8 cellular contexts compared by ENCODE assay signal in the genomic region with DNA sequence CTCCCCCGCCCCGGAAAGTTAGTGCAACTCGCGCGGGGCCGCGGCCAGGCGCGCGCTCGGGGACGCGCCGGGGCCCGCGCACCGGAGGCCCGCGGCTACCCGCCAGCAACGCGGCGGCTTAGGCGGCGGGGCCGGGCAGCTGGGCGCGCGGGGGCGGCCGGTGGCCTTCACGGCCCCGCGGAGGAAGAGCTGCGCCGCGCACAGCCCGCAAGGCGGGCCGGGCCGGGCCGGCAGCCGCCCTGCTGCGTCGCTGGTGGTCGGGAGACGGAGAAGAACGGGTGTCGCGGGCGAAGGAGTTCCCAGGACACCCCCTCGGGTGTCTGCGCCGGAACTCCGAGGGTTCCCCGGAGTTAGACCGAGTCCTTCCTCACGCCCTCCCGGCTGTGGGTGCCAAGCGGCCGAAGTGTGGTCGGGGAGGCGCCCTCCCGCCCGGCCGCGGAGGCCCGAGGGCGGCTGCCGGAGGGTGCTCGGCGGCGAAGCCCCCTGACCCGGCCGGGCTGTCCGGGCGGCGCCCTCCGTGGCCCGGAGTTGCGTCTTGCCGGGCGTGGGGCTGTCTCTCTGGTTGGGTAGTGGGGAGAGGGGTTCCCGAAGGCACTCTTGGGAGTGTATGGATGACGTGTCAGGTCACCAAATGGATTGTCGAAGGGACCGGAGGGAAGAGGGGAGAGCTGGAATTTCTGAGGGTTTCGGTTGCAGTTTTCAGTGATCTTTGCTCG. TPM values are rescaled to one million over a fixed set of nuclear protein-coding genes. Genes with fewer than 3 reads are reported as not detected.
A peak's percentile ranks its signal among the peaks of the same experiment; 100 is the strongest.
DNase-seq lines count a peak whose midpoint lies in the region; ATAC-seq, FAIRE-seq and TF ChIP-seq lines count a peak whose summit lies in the region.

No MANE protein-coding gene starts in this region.

- H4K20me1 ChIP-seq in KMS-11 (ENCODE audit: insufficient read depth) (no peaks in the 10 kb centered on the region), GM12878 (ENCODE audit: control insufficient read depth, insufficient read depth) (no peaks in the 10 kb centered on the region), hepatocyte (ENCODE audit: insufficient read depth, poor library complexity, severe bottlenecking) (peaks cover 3% of the 10 kb centered on the region)

- BruUV-seq in GM12878 (replicated peaks; lab: Mats Ljungman, UMichigan): no TSS peak

- peak; percentile 62 for TF ChIP-seq POLR2A in GM12878 (IDR thresholded peaks at IDR 0.05; ENCODE audit: low read depth, low read length)

- in situ Hi-C loops in GM12878 (cut with MboI): no loop called here

- H3K79me2 ChIP-seq in KMS-11 (ENCODE audit: insufficient read depth, low read depth) (peaks cover 5% of the 10 kb centered on the region; the same call in 1 of the 2 replicates), GM12878 (ENCODE audit: control insufficient read depth, insufficient read depth, low read length) (peaks cover 57% of the 10 kb centered on the region), hepatocyte (peaks cover 45% of the 10 kb centered on the region)

- H3K27me3 ChIP-seq in KMS-11 (ENCODE audit: insufficient read depth, low read depth) (no peaks in the 10 kb centered on the region), GM12878 (replicated peaks in 1 of 2; ENCODE audit: control insufficient read depth in 2 of 2, insufficient read depth in 2 of 2, low read length in 1 of 2) (no peaks in the 10 kb centered on the region), hepatocyte (no peaks in the 10 kb centered on the region), rectal smooth muscle tissue (ENCODE audit: control insufficient read depth, insufficient read depth, low read length) (no peaks in the 10 kb centered on the region)

- H2AFZ ChIP-seq in KMS-11 (ENCODE audit: low read depth) (peak overlapping the region; percentile 100), GM12878 (ENCODE audit: control insufficient read depth, low read depth, low read length) (peak overlapping the region; percentile 95), hepatocyte (peak overlapping the region; percentile 97)

- TF ChIP-seq RAD21 in GM12878 (IDR thresholded peaks at IDR 0.05; ENCODE audit: insufficient read depth, low read depth, low read length): no peak

- peak in 1 of 2 experiments; percentile 19; a peak in 1 of 4 replicates for TF ChIP-seq EP300 in GM12878 (IDR thresholded peaks at IDR 0.05; ENCODE audit: borderline replicate concordance in 1 of 2, control insufficient read depth in 1 of 2, low read depth in 2 of 2, low read length in 2 of 2)

- peak; percentile 33 for ATAC-seq in GM21717 (IDR thresholded peaks at IDR 0.05; ENCODE audit: unreplicated experiment)
- ATAC-seq in GM12878: peak; percentile 21

- H3K4me1 ChIP-seq in KMS-11 (ENCODE audit: low read depth, poor library complexity, severe bottlenecking) (peaks cover 49% of the 10 kb centered on the region), GM12878 (ENCODE audit: control insufficient read depth, insufficient read depth, low read length) (peaks cover 22% of the 10 kb centered on the region), hepatocyte (ENCODE audit: insufficient read depth) (peaks cover 27% of the 10 kb centered on the region), rectal smooth muscle tissue (ENCODE audit: control insufficient read depth, insufficient read depth, low read length) (peaks cover 14% of the 10 kb centered on the region)

- no peaks in the 10 kb centered on the region for H3K9me2 ChIP-seq in hepatocyte (replicated peaks; ENCODE audit: insufficient read depth)

- no peak for FAIRE-seq in GM12878 (lab: Jason Lieb, UNC)

- SMC1A ChIA-PET in GM12878 (lab: Charles Lee; ENCODE audit: uncharacterized antibody, unreplicated experiment): interaction anchor here (0.8 to 2.4 kb wide), 16 partner anchors 16 to 173 kb away, joined by 3 to 16 read pairs (median 4); no protein-coding TSS in a partner anchor

- no peaks in the 10 kb centered on the region for H3K9me3 ChIP-seq in GM12878 (replicated peaks; ENCODE audit: control insufficient read depth, insufficient read depth, low read length)
- H3K9me3 ChIP-seq in hepatocyte (ENCODE audit: low read depth): no peaks in the 10 kb centered on the region

- H3K36me3 ChIP-seq in KMS-11 (ENCODE audit: insufficient read depth) (no peaks in the 10 kb centered on the region), GM12878 (ENCODE audit: control insufficient read depth in 2 of 2, insufficient read depth in 2 of 2, low read length in 1 of 2) (no peaks in the 10 kb centered on the region), hepatocyte (replicated peaks; ENCODE audit: insufficient read depth, low read depth) (no peaks in the 10 kb centered on the region), rectal smooth muscle tissue (ENCODE audit: control insufficient read depth, insufficient read depth, low read length) (no peaks in the 10 kb centered on the region)

- RAD21 ChIA-PET in GM12878 (lab: Charles Lee; ENCODE audit: unreplicated experiment): interaction anchor here (0.9 to 2.2 kb wide), 14 partner anchors 18 to 480 kb away, joined by 3 to 18 read pairs (median 4); no protein-coding TSS in a partner anchor

- H3K9ac ChIP-seq in KMS-11 (peak overlapping the region; percentile 92), GM12878 (ENCODE audit: control insufficient read depth, insufficient read depth, low read length) (peak overlapping the region; percentile 98), rectal smooth muscle tissue (ENCODE audit: low read length) (peak overlapping the region; percentile 96)

- under 1% methylated on average over 79 of the region's 89 CpGs for WGBS in GM12878 (ENCODE audit: insufficient coverage, insufficient replicate concordance, low lambda C conversion rate, missing lambda C conversion rate)
- under 1% methylated on average over 46 of the region's 89 CpGs for WGBS in hepatocyte (ENCODE audit: low lambda C conversion rate, missing lambda C conversion rate)

- CTCF ChIA-PET in GM12878 (lab: Yijun Ruan, JAX): interaction anchor here (1.0 to 2.3 kb wide), 9 partner anchors 16 to 173 kb away, joined by 3 to 16 read pairs (median 5); no protein-coding TSS in a partner anchor

- H3K4me3 ChIP-seq in KMS-11 (IDR thresholded peaks at IDR 0.05; ENCODE audit: insufficient read depth, low read depth, low read length) (no peak overlapping the region), GM12878 (peak overlapping the region; percentile 79), hepatocyte (peak overlapping the region; percentile 94), rectal smooth muscle tissue (ENCODE audit: low read length) (peak overlapping the region; percentile 91)

- H3K4me2 ChIP-seq in KMS-11: peak overlapping the region; percentile 67
- H3K4me2 ChIP-seq in GM12878 (ENCODE audit: control insufficient read depth, insufficient read depth): peak overlapping the region; percentile 83
- H3K4me2 ChIP-seq in hepatocyte: peak overlapping the region; percentile 96

- H3K27ac ChIP-seq in KMS-11 (peak overlapping the region; percentile 89), GM12878 (ENCODE audit: control insufficient read depth, insufficient read depth) (peak overlapping the region; percentile 98), hepatocyte (peak overlapping the region; percentile 100), rectal smooth muscle tissue (ENCODE audit: low read depth, low read length) (peak overlapping the region; percentile 97)

- intact Hi-C loops in GM12878 (cut with micrococcal nuclease; ENCODE audit: unreplicated experiment): loop anchor here (2.0 kb wide), 3 partner anchors 17 to 31 kb away; no protein-coding TSS in a partner anchor

- DNase-seq in GM03348 (ENCODE audit: low spot score) (peak; percentile 90), SK-N-DZ (ENCODE audit: low spot score) (peak; percentile 64), GM12878 (ENCODE audit: low read depth, low spot score) (no peak), hepatocyte (ENCODE audit: low spot score) (peak; percentile 89), middle frontal gyrus (ENCODE audit: extremely low spot score, low spot score) (no peak)

- TF ChIP-seq CTCF in KMS-11 (conservative IDR thresholded peaks at IDR 0.05; ENCODE audit: low read depth, low read length): no peak
- no peak for TF ChIP-seq CTCF in GM12878 (IDR thresholded peaks at IDR 0.05 in 2 of 3, conservative IDR thresholded peaks at IDR 0.05 in 1 of 3; ENCODE audit: control insufficient read depth in 2 of 3, extremely low read depth in 1 of 3, insufficient read depth in 1 of 3, low read depth in 3 of 3, low read length in 3 of 3)
- TF ChIP-seq CTCF in hepatocyte (IDR thresholded peaks at IDR 0.05; ENCODE audit: poor library complexity): no peak

- POLR2A ChIA-PET in GM12878 (lab: Charles Lee): interaction anchor here (1.0 to 2.4 kb wide), 8 partner anchors 10 to 173 kb away, joined by 3 to 16 read pairs (median 4); no protein-coding TSS in a partner anchor

TF ChIP-seq in GM12878, 131 proteins besides CTCF, POLR2A, EP300 and RAD21 (continues in another document):
- no peak for TF ChIP-seq BRCA1 (IDR thresholded peaks at IDR 0.05; ENCODE audit: low read depth, low read length)
- no peak for TF ChIP-seq NRF1 (conservative IDR thresholded peaks at IDR 0.05; ENCODE audit: low read depth, low read length)
- TF ChIP-seq SMAD5 (IDR thresholded peaks at IDR 0.05; ENCODE audit: low read depth): no peak
- TF ChIP-seq CBX5 (IDR thresholded peaks at IDR 0.05; ENCODE audit: low read depth): no peak
- TF ChIP-seq ZBED1 (IDR thresholded peaks at IDR 0.05; ENCODE audit: borderline replicate concordance): no peak
- no peak for TF ChIP-seq TCF3 (IDR thresholded peaks at IDR 0.05; ENCODE audit: borderline replicate concordance, insufficient read depth, low read depth, low read length)
- TF ChIP-seq SMAD1 (IDR thresholded peaks at IDR 0.05; ENCODE audit: low read depth, partially characterized antibody): no peak

RNA-seq across cellular contexts. Expression of a gene that starts 0.6 kb away (rescaled TPM):
- 7.6 and 19.4 TPM in 2 replicates for polyA plus RNA-seq in SK-N-DZ (2014; cell fraction: cytosol; rRNA removed)
- polyA plus RNA-seq in SK-N-DZ (2014; cell fraction: nucleus; rRNA removed): 8.6 and 14.3 TPM in 2 replicates
- total RNA-seq in GM12878 (2013; cell fraction: nucleolus; rRNA removed): 157 and 175 TPM in 2 replicates
- total RNA-seq in GM12878 (2014; rRNA removed) (62.1 and 74.9 TPM in 2 replicates), GM12878 (2014; rRNA removed; fragmentation: Illumina TruSeq; extraction: Trizol) (27.5 and 27.7 TPM in 2 replicates), GM12878 (2021) (46.0 and 46.9 TPM in 2 replicates), hepatocyte (28.3 and 38.5 TPM in 2 replicates)
- polyA plus RNA-seq in GM12878 (2011; ENCODE audit: low read depth): 34.6 TPM
- polyA plus RNA-seq in GM12878 (2011; rRNA removed) (66.9 and 76.2 TPM in 2 replicates), GM12878 (2014; fragmentation: Illumina TruSeq; extraction: Trizol) (76.4 and 90.7 TPM in 2 replicates), GM12878 (2014; fragmentation: Nextera tagmentation; extraction: Ambion mirVana) (10 to 100 TPM; 49.9 to 50.5 TPM), GM12878 (2014; rRNA removed) (56.6 and 63.9 TPM in 2 replicates), GM12878 (2016; fragmentation: Nextera tagmentation; extraction: Ambion mirVana) (10 to 100 TPM; 48.9 to 56.7 TPM), hepatocyte (31.2 and 35.7 TPM in 2 replicates)
- 43.6 and 50.4 TPM in 2 replicates for polyA plus RNA-seq in GM12878 (2011; cell fraction: cytosol; rRNA removed)
- polyA plus RNA-seq in GM12878 (2011; cell fraction: nucleus; rRNA removed): 43.1 and 57.6 TPM in 2 replicates
- polyA plus RNA-seq in GM12878 (2012): 36.7 and 47.4 TPM in 2 replicates
- polyA minus RNA-seq in GM12878 (2011; rRNA and poly(A)+ RNA removed): 74.1 and 76.4 TPM in 2 replicates
- 24.3 and 26.6 TPM in 2 replicates for polyA minus RNA-seq in GM12878 (2011; cell fraction: cytosol; rRNA and poly(A)+ RNA removed)
- polyA minus RNA-seq in GM12878 (2011; cell fraction: nucleus; rRNA and poly(A)+ RNA removed): 91.3 and 97.8 TPM in 2 replicates

Comparison
In these comparisons a context has a peak if more than half of its experiments do, and no peak if none do; other contexts are left out.
1. DNase-seq: peak in GM03348 (single experiment), SK-N-DZ (single experiment) and hepatocyte (single experiment); none in GM12878 (single experiment) and middle frontal gyrus (single experiment).
2. Peak in every context shown above with its lines, with median percentiles within 50 percentile points of each other: H2AFZ ChIP-seq, H3K27ac ChIP-seq, H3K4me2 ChIP-seq and H3K9ac ChIP-seq.